ENCODE assay signal across 1 cellular context in genomic region chr3:194395767-194396527, GRCh38.
TF ChIP-seq lines count a peak whose summit lies in the region.

No MANE protein-coding gene starts in this region.

TF ChIP-seq in HepG2, 621 proteins besides CTCF, POLR2A, EP300 and RAD21 (continues in another document):
- TF ChIP-seq YEATS2 (CRISPR knock-in tag; IDR thresholded peaks at IDR 0.05; ENCODE audit: borderline replicate concordance) (no peak), GATAD2A (CRISPR knock-in tag; IDR thresholded peaks at IDR 0.05) (peak; percentile 47), SP5 (CRISPR knock-in tag; IDR thresholded peaks at IDR 0.05; ENCODE audit: borderline replicate concordance, low read depth) (peak; percentile 74; the same call in 1 of the 2 replicates), LCORL (IDR thresholded peaks at IDR 0.05) (no peak), LCORL (CRISPR knock-in tag; IDR thresholded peaks at IDR 0.05) (0 out of 2 replicates have a peak, but pooled peaks have one; percentile 36), SIN3A (IDR thresholded peaks at IDR 0.05; ENCODE audit: borderline replicate concordance, low read depth, low read length) (no peak), FOXC1 (CRISPR knock-in tag; IDR thresholded peaks at IDR 0.05; ENCODE audit: borderline replicate concordance) (no peak), NAIF1 (CRISPR knock-in tag; IDR thresholded peaks at IDR 0.05; ENCODE audit: borderline replicate concordance) (no peak), ZNF768 (CRISPR knock-in tag; IDR thresholded peaks at IDR 0.05) (peak; percentile 27; the same call in 1 of the 2 replicates), SCMH1 (CRISPR knock-in tag; IDR thresholded peaks at IDR 0.05; ENCODE audit: borderline replicate concordance) (no peak), SOX6 (IDR thresholded peaks at IDR 0.05) (no peak), SOX6 (CRISPR knock-in tag; IDR thresholded peaks at IDR 0.05) (peak; percentile 48; the same call in 1 of the 2 replicates), MAF1 (CRISPR knock-in tag; IDR thresholded peaks at IDR 0.05; ENCODE audit: borderline replicate concordance) (no peak), PAXIP1 (CRISPR knock-in tag; conservative IDR thresholded peaks at IDR 0.05) (0 out of 2 replicates have a peak, but pooled peaks have one; percentile 27), TFDP1 (CRISPR knock-in tag; IDR thresholded peaks at IDR 0.05; ENCODE audit: borderline replicate concordance) (no peak), ZBTB7A (CRISPR knock-in tag; IDR thresholded peaks at IDR 0.05) (0 out of 2 replicates have a peak, but pooled peaks have one; percentile 36), HDAC1 (CRISPR knock-in tag; IDR thresholded peaks at IDR 0.05) (peak; percentile 81), CENPBD1 (CRISPR knock-in tag; IDR thresholded peaks at IDR 0.05; ENCODE audit: borderline replicate concordance, low read depth) (peak; percentile 68; the same call in 1 of the 2 replicates), CBX1 (IDR thresholded peaks at IDR 0.05; ENCODE audit: low read depth) (no peak), NONO (IDR thresholded peaks at IDR 0.05) (no peak), NONO (CRISPR knock-in tag; conservative IDR thresholded peaks at IDR 0.05) (peak; percentile 54; the same call in 1 of the 2 replicates), TP53 (CRISPR knock-in tag; conservative IDR thresholded peaks at IDR 0.05) (no peak), ZNF354B (CRISPR knock-in tag; IDR thresholded peaks at IDR 0.05) (no peak), ZNF891 (CRISPR knock-in tag; IDR thresholded peaks at IDR 0.05) (peak; percentile 40; the same call in 1 of the 2 replicates), BCL6 (CRISPR knock-in tag; IDR thresholded peaks at IDR 0.05) (0 out of 2 replicates have a peak, but pooled peaks have one; percentile 40), ZFX (CRISPR knock-in tag; IDR thresholded peaks at IDR 0.05; ENCODE audit: low read depth) (peak; percentile 42; the same call in 1 of the 2 replicates), DPF2 (CRISPR knock-in tag; IDR thresholded peaks at IDR 0.05; ENCODE audit: borderline replicate concordance, low read depth) (no peak), SMAD1 (CRISPR knock-in tag; IDR thresholded peaks at IDR 0.05; ENCODE audit: borderline replicate concordance, low read depth) (0 out of 2 replicates have a peak, but pooled peaks have one; percentile 44), ARNT2 (CRISPR knock-in tag; IDR thresholded peaks at IDR 0.05; ENCODE audit: low read depth) (no peak), SAP130 (CRISPR knock-in tag; IDR thresholded peaks at IDR 0.05; ENCODE audit: low read depth) (peak; percentile 64), ZNF253 (CRISPR knock-in tag; IDR thresholded peaks at IDR 0.05; ENCODE audit: borderline replicate concordance) (no peak), SRSF4 (IDR thresholded peaks at IDR 0.05; ENCODE audit: low read depth, low read length, poor library complexity, severe bottlenecking) (no peak), ZNF12 (CRISPR knock-in tag; IDR thresholded peaks at IDR 0.05) (no peak), ZNF292 (CRISPR knock-in tag; IDR thresholded peaks at IDR 0.05; ENCODE audit: borderline replicate concordance, low read depth) (peak; percentile 66; the same call in 1 of the 2 replicates), NR1H2 (CRISPR knock-in tag; IDR thresholded peaks at IDR 0.05; ENCODE audit: borderline replicate concordance, low read depth) (no peak), ZNF549 (CRISPR knock-in tag; IDR thresholded peaks at IDR 0.05) (no peak), MXD4 (CRISPR knock-in tag; IDR thresholded peaks at IDR 0.05) (0 out of 2 replicates have a peak, but pooled peaks have one; percentile 40)
- TF ChIP-seq, protein P1, sequence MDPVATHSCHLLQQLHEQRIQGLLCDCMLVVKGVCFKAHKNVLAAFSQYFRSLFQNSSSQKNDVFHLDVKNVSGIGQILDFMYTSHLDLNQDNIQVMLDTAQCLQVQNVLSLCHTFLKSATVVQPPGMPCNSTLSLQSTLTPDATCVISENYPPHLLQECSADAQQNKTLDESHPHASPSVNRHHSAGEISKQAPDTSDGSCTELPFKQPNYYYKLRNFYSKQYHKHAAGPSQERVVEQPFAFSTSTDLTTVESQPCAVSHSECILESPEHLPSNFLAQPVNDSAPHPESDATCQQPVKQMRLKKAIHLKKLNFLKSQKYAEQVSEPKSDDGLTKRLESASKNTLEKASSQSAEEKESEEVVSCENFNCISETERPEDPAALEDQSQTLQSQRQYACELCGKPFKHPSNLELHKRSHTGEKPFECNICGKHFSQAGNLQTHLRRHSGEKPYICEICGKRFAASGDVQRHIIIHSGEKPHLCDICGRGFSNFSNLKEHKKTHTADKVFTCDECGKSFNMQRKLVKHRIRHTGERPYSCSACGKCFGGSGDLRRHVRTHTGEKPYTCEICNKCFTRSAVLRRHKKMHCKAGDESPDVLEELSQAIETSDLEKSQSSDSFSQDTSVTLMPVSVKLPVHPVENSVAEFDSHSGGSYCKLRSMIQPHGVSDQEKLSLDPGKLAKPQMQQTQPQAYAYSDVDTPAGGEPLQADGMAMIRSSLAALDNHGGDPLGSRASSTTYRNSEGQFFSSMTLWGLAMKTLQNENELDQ (CRISPR knock-in tag; IDR thresholded peaks at IDR 0.05; ENCODE audit: borderline replicate concordance) = no peak
- TF ChIP-seq, protein P2, sequence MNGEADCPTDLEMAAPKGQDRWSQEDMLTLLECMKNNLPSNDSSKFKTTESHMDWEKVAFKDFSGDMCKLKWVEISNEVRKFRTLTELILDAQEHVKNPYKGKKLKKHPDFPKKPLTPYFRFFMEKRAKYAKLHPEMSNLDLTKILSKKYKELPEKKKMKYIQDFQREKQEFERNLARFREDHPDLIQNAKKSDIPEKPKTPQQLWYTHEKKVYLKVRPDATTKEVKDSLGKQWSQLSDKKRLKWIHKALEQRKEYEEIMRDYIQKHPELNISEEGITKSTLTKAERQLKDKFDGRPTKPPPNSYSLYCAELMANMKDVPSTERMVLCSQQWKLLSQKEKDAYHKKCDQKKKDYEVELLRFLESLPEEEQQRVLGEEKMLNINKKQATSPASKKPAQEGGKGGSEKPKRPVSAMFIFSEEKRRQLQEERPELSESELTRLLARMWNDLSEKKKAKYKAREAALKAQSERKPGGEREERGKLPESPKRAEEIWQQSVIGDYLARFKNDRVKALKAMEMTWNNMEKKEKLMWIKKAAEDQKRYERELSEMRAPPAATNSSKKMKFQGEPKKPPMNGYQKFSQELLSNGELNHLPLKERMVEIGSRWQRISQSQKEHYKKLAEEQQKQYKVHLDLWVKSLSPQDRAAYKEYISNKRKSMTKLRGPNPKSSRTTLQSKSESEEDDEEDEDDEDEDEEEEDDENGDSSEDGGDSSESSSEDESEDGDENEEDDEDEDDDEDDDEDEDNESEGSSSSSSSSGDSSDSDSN (CRISPR knock-in tag; IDR thresholded peaks at IDR 0.05) = peak; percentile 53; the same call in 1 of the 2 replicates
- TF ChIP-seq, protein P3, sequence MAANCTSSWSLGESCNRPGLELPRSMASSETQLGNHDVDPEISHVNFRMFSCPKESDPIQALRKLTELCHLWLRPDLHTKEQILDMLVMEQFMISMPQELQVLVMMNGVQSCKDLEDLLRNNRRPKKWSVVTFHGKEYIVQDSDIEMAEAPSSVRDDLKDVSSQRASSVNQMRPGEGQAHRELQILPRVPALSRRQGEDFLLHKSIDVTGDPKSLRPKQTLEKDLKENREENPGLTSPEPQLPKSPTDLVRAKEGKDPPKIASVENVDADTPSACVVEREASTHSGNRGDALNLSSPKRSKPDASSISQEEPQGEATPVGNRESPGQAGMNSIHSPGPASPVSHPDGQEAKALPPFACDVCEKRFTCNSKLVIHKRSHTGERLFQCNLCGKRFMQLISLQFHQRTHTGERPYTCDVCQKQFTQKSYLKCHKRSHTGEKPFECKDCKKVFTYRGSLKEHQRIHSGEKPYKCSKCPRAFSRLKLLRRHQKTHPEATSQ (CRISPR knock-in tag; IDR thresholded peaks at IDR 0.05; ENCODE audit: borderline replicate concordance) = no peak
- TF ChIP-seq, protein P4, sequence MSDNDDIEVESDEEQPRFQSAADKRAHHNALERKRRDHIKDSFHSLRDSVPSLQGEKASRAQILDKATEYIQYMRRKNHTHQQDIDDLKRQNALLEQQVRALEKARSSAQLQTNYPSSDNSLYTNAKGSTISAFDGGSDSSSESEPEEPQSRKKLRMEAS (IDR thresholded peaks at IDR 0.05) = 0 out of 2 replicates have a peak, but pooled peaks have one; percentile 11
- TF ChIP-seq, protein P5, sequence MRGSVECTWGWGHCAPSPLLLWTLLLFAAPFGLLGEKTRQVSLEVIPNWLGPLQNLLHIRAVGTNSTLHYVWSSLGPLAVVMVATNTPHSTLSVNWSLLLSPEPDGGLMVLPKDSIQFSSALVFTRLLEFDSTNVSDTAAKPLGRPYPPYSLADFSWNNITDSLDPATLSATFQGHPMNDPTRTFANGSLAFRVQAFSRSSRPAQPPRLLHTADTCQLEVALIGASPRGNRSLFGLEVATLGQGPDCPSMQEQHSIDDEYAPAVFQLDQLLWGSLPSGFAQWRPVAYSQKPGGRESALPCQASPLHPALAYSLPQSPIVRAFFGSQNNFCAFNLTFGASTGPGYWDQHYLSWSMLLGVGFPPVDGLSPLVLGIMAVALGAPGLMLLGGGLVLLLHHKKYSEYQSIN (CRISPR knock-in tag; IDR thresholded peaks at IDR 0.05; ENCODE audit: borderline replicate concordance) = no peak
- TF ChIP-seq, protein P6, sequence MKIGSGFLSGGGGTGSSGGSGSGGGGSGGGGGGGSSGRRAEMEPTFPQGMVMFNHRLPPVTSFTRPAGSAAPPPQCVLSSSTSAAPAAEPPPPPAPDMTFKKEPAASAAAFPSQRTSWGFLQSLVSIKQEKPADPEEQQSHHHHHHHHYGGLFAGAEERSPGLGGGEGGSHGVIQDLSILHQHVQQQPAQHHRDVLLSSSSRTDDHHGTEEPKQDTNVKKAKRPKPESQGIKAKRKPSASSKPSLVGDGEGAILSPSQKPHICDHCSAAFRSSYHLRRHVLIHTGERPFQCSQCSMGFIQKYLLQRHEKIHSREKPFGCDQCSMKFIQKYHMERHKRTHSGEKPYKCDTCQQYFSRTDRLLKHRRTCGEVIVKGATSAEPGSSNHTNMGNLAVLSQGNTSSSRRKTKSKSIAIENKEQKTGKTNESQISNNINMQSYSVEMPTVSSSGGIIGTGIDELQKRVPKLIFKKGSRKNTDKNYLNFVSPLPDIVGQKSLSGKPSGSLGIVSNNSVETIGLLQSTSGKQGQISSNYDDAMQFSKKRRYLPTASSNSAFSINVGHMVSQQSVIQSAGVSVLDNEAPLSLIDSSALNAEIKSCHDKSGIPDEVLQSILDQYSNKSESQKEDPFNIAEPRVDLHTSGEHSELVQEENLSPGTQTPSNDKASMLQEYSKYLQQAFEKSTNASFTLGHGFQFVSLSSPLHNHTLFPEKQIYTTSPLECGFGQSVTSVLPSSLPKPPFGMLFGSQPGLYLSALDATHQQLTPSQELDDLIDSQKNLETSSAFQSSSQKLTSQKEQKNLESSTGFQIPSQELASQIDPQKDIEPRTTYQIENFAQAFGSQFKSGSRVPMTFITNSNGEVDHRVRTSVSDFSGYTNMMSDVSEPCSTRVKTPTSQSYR (CRISPR knock-in tag; IDR thresholded peaks at IDR 0.05; ENCODE audit: borderline replicate concordance) = peak; percentile 15; the same call in 1 of the 2 replicates
- TF ChIP-seq, protein P7, sequence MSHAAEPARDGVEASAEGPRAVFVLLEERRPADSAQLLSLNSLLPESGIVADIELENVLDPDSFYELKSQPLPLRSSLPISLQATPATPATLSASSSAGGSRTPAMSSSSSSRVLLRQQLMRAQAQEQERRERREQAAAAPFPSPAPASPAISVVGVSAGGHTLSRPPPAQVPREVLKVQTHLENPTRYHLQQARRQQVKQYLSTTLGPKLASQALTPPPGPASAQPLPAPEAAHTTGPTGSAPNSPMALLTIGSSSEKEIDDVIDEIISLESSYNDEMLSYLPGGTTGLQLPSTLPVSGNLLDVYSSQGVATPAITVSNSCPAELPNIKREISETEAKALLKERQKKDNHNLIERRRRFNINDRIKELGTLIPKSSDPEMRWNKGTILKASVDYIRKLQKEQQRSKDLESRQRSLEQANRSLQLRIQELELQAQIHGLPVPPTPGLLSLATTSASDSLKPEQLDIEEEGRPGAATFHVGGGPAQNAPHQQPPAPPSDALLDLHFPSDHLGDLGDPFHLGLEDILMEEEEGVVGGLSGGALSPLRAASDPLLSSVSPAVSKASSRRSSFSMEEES (CRISPR knock-in tag; IDR thresholded peaks at IDR 0.05) = no peak
